ENCODE assay signal across 8 cellular contexts in the genomic region with DNA sequence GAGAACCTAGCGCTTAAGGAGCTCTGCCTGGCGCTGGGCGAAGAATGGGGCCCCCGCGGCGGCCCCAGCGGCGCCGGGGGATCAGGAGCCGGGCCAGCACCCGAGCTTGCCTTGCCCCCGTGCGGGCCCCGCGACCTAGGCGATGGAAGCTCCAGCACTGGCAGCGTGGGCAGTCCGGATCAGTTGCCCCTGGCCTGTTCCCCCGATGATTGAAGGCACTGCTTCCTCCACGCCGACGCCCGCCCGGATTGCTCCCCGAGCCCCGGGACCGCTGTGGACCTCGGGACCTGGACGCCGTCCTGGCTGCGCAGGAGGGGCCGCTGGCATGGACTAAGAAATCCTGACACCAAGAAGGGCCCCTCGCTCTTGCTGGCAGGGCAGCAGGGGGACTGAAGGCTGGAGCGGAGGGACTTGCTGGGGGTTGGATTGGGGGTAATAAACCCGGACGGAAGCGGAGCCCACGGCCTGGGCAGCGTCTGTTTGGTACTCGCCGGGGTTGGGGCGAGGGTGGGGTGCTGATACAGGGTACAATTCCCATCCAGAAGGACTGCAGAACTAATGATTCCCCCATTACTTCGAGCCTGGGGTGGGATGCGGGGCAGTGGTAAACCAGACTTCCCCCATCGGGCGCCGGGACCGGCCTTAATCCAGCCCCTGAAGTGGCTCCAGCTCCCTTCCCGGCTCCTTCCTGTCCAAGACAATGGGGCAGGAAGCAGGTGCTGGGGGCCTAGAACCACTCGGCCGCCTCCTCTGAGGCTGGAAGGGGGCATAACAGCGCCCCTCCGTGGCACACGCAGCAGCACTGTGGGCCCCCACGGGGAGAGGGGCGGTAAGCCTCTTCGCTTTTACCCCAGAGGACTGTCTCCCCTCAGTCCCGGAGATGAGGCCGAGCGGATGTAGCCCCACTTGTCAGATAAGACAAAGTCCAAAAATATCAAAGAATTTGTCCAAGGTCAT. TPM values are rescaled to one million over a fixed set of nuclear protein-coding genes. Genes with fewer than 3 reads are reported as not detected.
DNase-seq lines count a peak whose midpoint lies in the region; ATAC-seq, FAIRE-seq and TF ChIP-seq lines count a peak whose summit lies in the region.

No MANE protein-coding gene starts in this region.

- TF ChIP-seq EP300 in HepG2 (IDR thresholded peaks at IDR 0.05; ENCODE audit: low read depth in 2 of 2, low read length in 2 of 2): 0 out of 4 replicates have a peak, but pooled peaks of 1 of the 2 experiments have one; percentile 24
- no peak for TF ChIP-seq EP300 in HepG2 (CRISPR knock-in tag; IDR thresholded peaks at IDR 0.05; ENCODE audit: borderline replicate concordance)
- no peak for TF ChIP-seq EP300 in stomach (IDR thresholded peaks at IDR 0.05)

- H3K79me2 ChIP-seq in HepG2 (ENCODE audit: insufficient read depth, low read length): peaks cover 14% of the 10 kb centered on the region

- H3K27me3 ChIP-seq in Peyer's patch: no peaks in the 10 kb centered on the region
- H3K27me3 ChIP-seq in brain microvascular endothelial cell (replicated peaks): no peaks in the 10 kb centered on the region
- no peaks in the 10 kb centered on the region; a peak in 1 of 5 replicates for H3K27me3 ChIP-seq in HepG2 (ENCODE audit: control insufficient read depth in 1 of 2, insufficient read depth in 2 of 2, low read length in 2 of 2)
- no peaks in the 10 kb centered on the region for H3K27me3 ChIP-seq in stomach

- H3K4me1 ChIP-seq in Peyer's patch (peaks cover 0 to 61% (median 35%) of the 10 kb centered on the region in 4 donors), HepG2 (ENCODE audit: insufficient read depth, low read length) (peaks cover 59% of the 10 kb centered on the region), stomach (peaks cover 60 to 73% (median 66%) of the 10 kb centered on the region in 4 donors)

- peak overlapping the region; percentile 99 for H3K4me2 ChIP-seq in HepG2 (ENCODE audit: low read depth, low read length)

- peak overlapping the region; percentile 63 to 75 (median 71) for H3K4me3 ChIP-seq in Peyer's patch
- H3K4me3 ChIP-seq in brain microvascular endothelial cell (ENCODE audit: low read depth, low read length): peak overlapping the region; percentile 61
- H3K4me3 ChIP-seq in HepG2 (replicated peaks in 1 of 3; ENCODE audit: insufficient read depth in 1 of 3, low read depth in 2 of 3, low read length in 3 of 3): peak overlapping the region; percentile 77 to 91 (median 82)
- H3K4me3 ChIP-seq in stomach: peak overlapping the region; percentile 57 to 75 (median 68)

- TSS peak; percentile 80 for BruUV-seq in HepG2 (replicated peaks; lab: Mats Ljungman, UMichigan)

- in situ Hi-C loops in brain microvascular endothelial cell (cut with HindIII; ENCODE audit: low pct_ligation_motif_present, low sequenced_read_pairs) (no loop called here), HepG2 (cut with HindIII; ENCODE audit: extremely low pct_ligation_motif_present, low pct_unique_long_range_greater_than_20kb) (no loop called here)

- no peaks in the 10 kb centered on the region for H3K36me3 ChIP-seq in Peyer's patch
- H3K36me3 ChIP-seq in brain microvascular endothelial cell (replicated peaks): peaks cover 47% of the 10 kb centered on the region
- H3K36me3 ChIP-seq in HepG2 (replicated peaks in 1 of 2; ENCODE audit: control insufficient read depth in 1 of 2, insufficient read depth in 2 of 2, low read length in 2 of 2): peaks cover 2 to 13% of the 10 kb centered on the region in 2 experiments; a peak in 2 of 5 replicates
- peaks cover 0 to 8% (median 5%) of the 10 kb centered on the region in 4 donors for H3K36me3 ChIP-seq in stomach

- POLR2A ChIA-PET in HepG2 (lab: Yijun Ruan, JAX): interaction anchor here (0.6 to 7.6 kb wide), 29 partner anchors 9 to 421 kb away, joined by 3 to 95 read pairs (median 4); a partner anchor contains a TSS

- no peaks in the 10 kb centered on the region for H3K9me3 ChIP-seq in Peyer's patch
- H3K9me3 ChIP-seq in HepG2 (ENCODE audit: low read length): no peaks in the 10 kb centered on the region
- H3K9me3 ChIP-seq in stomach: no peaks in the 10 kb centered on the region

- no peak for FAIRE-seq in HepG2 (lab: Jason Lieb, UNC)

- peak overlapping the region; percentile 90 for H3K9ac ChIP-seq in HepG2 (ENCODE audit: insufficient read depth, low read depth, low read length)

- DNase-seq in activated CD4-positive, alpha-beta T cell treated with anti-CD3 and anti-CD28 coated beads for 48 hours: peak; percentile 54
- DNase-seq in activated CD4-positive, alpha-beta T cell treated with anti-CD3 and anti-CD28 coated beads, Interleukin-2, amount 50 U/mL, for 1 hour: no peak
- DNase-seq in Peyer's patch (peak in 2 of 3 donors; percentile 57 to 61), brain microvascular endothelial cell (no peak), HepG2 (ENCODE audit: low spot score) (peak; percentile 78), stomach (no peak), GM19238 (ENCODE audit: insufficient read length, low spot score) (no peak)

- TF ChIP-seq RAD21 in HepG2 (CRISPR knock-in tag; IDR thresholded peaks at IDR 0.05): peak; percentile 24; the same call in 1 of the 2 replicates

- H3K27ac ChIP-seq in Peyer's patch (peak overlapping the region; percentile 89 to 99 (median 93)), brain microvascular endothelial cell (peak overlapping the region; percentile 44), HepG2 (ENCODE audit: extremely low read length, insufficient read depth, low read length) (peak overlapping the region; percentile 77), stomach (peak overlapping the region; percentile 94 to 98 (median 96))

- no peaks in the 10 kb centered on the region for H4K20me1 ChIP-seq in HepG2 (ENCODE audit: insufficient read depth, low read length)

- no peak for TF ChIP-seq CTCF in Peyer's patch (IDR thresholded peaks at IDR 0.05)
- peak; percentile 44 for TF ChIP-seq CTCF in brain microvascular endothelial cell (IDR thresholded peaks at IDR 0.05; ENCODE audit: low read depth, low read length, missing control alignments)
- TF ChIP-seq CTCF in HepG2 (CRISPR knock-in tag; IDR thresholded peaks at IDR 0.05): peak; percentile 88
- peak in 1 of 7 experiments; percentile 4 for TF ChIP-seq CTCF in stomach (IDR thresholded peaks at IDR 0.05)

- no peak overlapping the region for H2AFZ ChIP-seq in HepG2 (ENCODE audit: low read length)

- peak in 1 of 2 donors; percentile 19 for TF ChIP-seq POLR2A in Peyer's patch (IDR thresholded peaks at IDR 0.05)
- no peak; a peak in 1 of 4 replicates for TF ChIP-seq POLR2A in HepG2 (IDR thresholded peaks at IDR 0.05; ENCODE audit: insufficient read depth in 1 of 2, low read depth in 2 of 2, low read length in 2 of 2)
- no peak for TF ChIP-seq POLR2A in stomach (IDR thresholded peaks at IDR 0.05)

- CTCF ChIA-PET in HepG2 (lab: Yijun Ruan, JAX; ENCODE audit: low intra/inter-chr PET ratio, low total read pairs): interaction anchor here (6.9 kb wide), 1 partner anchor 98 kb away, joined by 63 read pairs; no protein-coding TSS in a partner anchor

- ATAC-seq in HepG2: peak; percentile 21
- no peak for ATAC-seq in GM19455 (IDR thresholded peaks at IDR 0.05; ENCODE audit: unreplicated experiment)

- WGBS in HepG2 (ENCODE audit: low lambda C conversion rate): 1% methylated on average over 11 of the region's 60 CpGs
- 8 to 15% (median 13%) methylated on average over 28 to 60 of the region's 60 CpGs for WGBS in stomach, 5 donors

- intact Hi-C loops in HepG2 (cut with micrococcal nuclease; ENCODE audit: unreplicated experiment): loop anchor here (2.0 kb wide), 1 partner anchor 27 kb away; a partner anchor contains a TSS
- intact Hi-C loops in stomach (cut with DNase I; ENCODE audit: low total_unique reads): no loop called here

RNA-seq across cellular contexts. Expression of a gene that starts 1.0 kb away (rescaled TPM):
- 10 to 100 TPM in 1 of 4 donors, 1 to 10 TPM in 3; 3.5 to 12.4 (median 7.4) TPM for total RNA-seq in Peyer's patch
- total RNA-seq in HepG2 (2016; rRNA removed; fragmentation: Illumina TruSeq; extraction: Trizol): 15.7 and 19.5 TPM in 2 replicates
- total RNA-seq in HepG2 (2016; cell fraction: cytosol; rRNA removed; fragmentation: Illumina TruSeq; extraction: Trizol; ENCODE audit: low read depth): 22.9 and 27.3 TPM in 2 replicates
- 14.5 and 18.4 TPM in 2 replicates for total RNA-seq in HepG2 (2016; cell fraction: insoluble cytoplasmic fraction; rRNA removed; fragmentation: Illumina TruSeq; extraction: Trizol)
- 26.1 and 34.5 TPM in 2 replicates for total RNA-seq in HepG2 (2016; cell fraction: membrane; rRNA removed; fragmentation: Illumina TruSeq; extraction: Trizol)
- total RNA-seq in HepG2 (2016; cell fraction: nucleus; rRNA removed; fragmentation: Illumina TruSeq; extraction: Trizol): 7.5 and 8.0 TPM in 2 replicates
- 8.2 and 11.4 TPM in 2 replicates for polyA plus RNA-seq in HepG2 (2011; rRNA removed)
- polyA plus RNA-seq in HepG2 (2011; cell fraction: cytosol; rRNA removed): 17.2 and 32.9 TPM in 2 replicates
- 8.9 and 11.3 TPM in 2 replicates for polyA plus RNA-seq in HepG2 (2011; cell fraction: nucleus; rRNA removed)
- polyA plus RNA-seq in HepG2 (2012): 12.6 and 14.2 TPM in 2 replicates
- polyA plus RNA-seq in HepG2 (2016; cell fraction: cytosol; fragmentation: Illumina TruSeq; extraction: Trizol; ENCODE audit: low read depth): 40.1 and 40.5 TPM in 2 replicates
- 21.1 and 23.0 TPM in 2 replicates for polyA plus RNA-seq in HepG2 (2016; cell fraction: insoluble cytoplasmic fraction; fragmentation: Illumina TruSeq; extraction: Trizol; ENCODE audit: low read depth)
- 35.5 and 37.3 TPM in 2 replicates for polyA plus RNA-seq in HepG2 (2016; cell fraction: membrane; fragmentation: Illumina TruSeq; extraction: Trizol; ENCODE audit: low read depth)
- 15.1 and 21.9 TPM in 2 replicates for polyA plus RNA-seq in HepG2 (2016; cell fraction: nucleus; fragmentation: Illumina TruSeq; extraction: Trizol; ENCODE audit: insufficient read depth, low read depth)
- 5.6 and 5.8 TPM in 2 replicates for polyA minus RNA-seq in HepG2 (2011; rRNA and poly(A)+ RNA removed; ENCODE audit: low replicate concordance)
- polyA minus RNA-seq in HepG2 (2011; cell fraction: cytosol; rRNA and poly(A)+ RNA removed): 8.2 and 10.7 TPM in 2 replicates
- polyA minus RNA-seq in HepG2 (2011; cell fraction: nucleus; rRNA and poly(A)+ RNA removed): 1.9 and 4.5 TPM in 2 replicates
- total RNA-seq in stomach: 10 to 100 TPM in 4 of 5 donors, 1 to 10 TPM in 1; 7.0 to 68.9 (median 20.6) TPM
- polyA plus RNA-seq in stomach: 10 to 100 TPM; 25.1 to 50.4 (median 42.5) TPM

RNA-seq across cellular contexts. Expression of a gene that starts 3.2 kb away (rescaled TPM):
- total RNA-seq in Peyer's patch (100 to 1,000 TPM; 100 to 173 (median 122) TPM), HepG2 (2016; rRNA removed; fragmentation: Illumina TruSeq; extraction: Trizol) (62.1 and 66.0 TPM in 2 replicates), stomach (100 to 1,000 TPM in 2 of 5 donors, 10 to 100 TPM in 3; 25.4 to 488 (median 74.3) TPM)
- 107 and 121 TPM in 2 replicates for total RNA-seq in HepG2 (2016; cell fraction: cytosol; rRNA removed; fragmentation: Illumina TruSeq; extraction: Trizol; ENCODE audit: low read depth)
- 58.2 and 62.9 TPM in 2 replicates for total RNA-seq in HepG2 (2016; cell fraction: insoluble cytoplasmic fraction; rRNA removed; fragmentation: Illumina TruSeq; extraction: Trizol)
- total RNA-seq in HepG2 (2016; cell fraction: membrane; rRNA removed; fragmentation: Illumina TruSeq; extraction: Trizol): 102 and 112 TPM in 2 replicates
- total RNA-seq in HepG2 (2016; cell fraction: nucleus; rRNA removed; fragmentation: Illumina TruSeq; extraction: Trizol): 30.9 and 31.6 TPM in 2 replicates
- polyA plus RNA-seq in HepG2 (2011; rRNA removed) (42.9 and 55.3 TPM in 2 replicates), stomach (10 to 100 TPM; 45.2 to 76.5 (median 66.0) TPM)
- polyA plus RNA-seq in HepG2 (2011; cell fraction: cytosol; rRNA removed): 42.7 and 69.1 TPM in 2 replicates
- 93.3 and 102 TPM in 2 replicates for polyA plus RNA-seq in HepG2 (2011; cell fraction: nucleus; rRNA removed)
- polyA plus RNA-seq in HepG2 (2012): 30.4 and 30.7 TPM in 2 replicates
- 106 and 128 TPM in 2 replicates for polyA plus RNA-seq in HepG2 (2016; cell fraction: cytosol; fragmentation: Illumina TruSeq; extraction: Trizol; ENCODE audit: low read depth)
- 57.7 and 68.5 TPM in 2 replicates for polyA plus RNA-seq in HepG2 (2016; cell fraction: insoluble cytoplasmic fraction; fragmentation: Illumina TruSeq; extraction: Trizol; ENCODE audit: low read depth)
- polyA plus RNA-seq in HepG2 (2016; cell fraction: membrane; fragmentation: Illumina TruSeq; extraction: Trizol; ENCODE audit: low read depth): 104 and 109 TPM in 2 replicates
- 53.2 and 59.2 TPM in 2 replicates for polyA plus RNA-seq in HepG2 (2016; cell fraction: nucleus; fragmentation: Illumina TruSeq; extraction: Trizol; ENCODE audit: insufficient read depth, low read depth)
- polyA minus RNA-seq in HepG2 (2011; rRNA and poly(A)+ RNA removed; ENCODE audit: low replicate concordance): 100 and 198 TPM in 2 replicates
- 30.7 and 31.3 TPM in 2 replicates for polyA minus RNA-seq in HepG2 (2011; cell fraction: cytosol; rRNA and poly(A)+ RNA removed)
- polyA minus RNA-seq in HepG2 (2011; cell fraction: nucleus; rRNA and poly(A)+ RNA removed): 25.2 and 39.5 TPM in 2 replicates

RNA-seq across cellular contexts. Expression of a gene that starts 8.7 kb away (rescaled TPM):
- total RNA-seq in Peyer's patch: 1 to 10 TPM in 3 of 4 donors, not detected in 1; 1.5 to 7.4 (median 1.7) TPM
- total RNA-seq in HepG2 (2016; rRNA removed; fragmentation: Illumina TruSeq; extraction: Trizol): 3.1 and 4.0 TPM in 2 replicates
- 1.9 and 2.0 TPM in 2 replicates for total RNA-seq in HepG2 (2016; cell fraction: cytosol; rRNA removed; fragmentation: Illumina TruSeq; extraction: Trizol; ENCODE audit: low read depth)
- 3.1 and 3.9 TPM in 2 replicates for total RNA-seq in HepG2 (2016; cell fraction: insoluble cytoplasmic fraction; rRNA removed; fragmentation: Illumina TruSeq; extraction: Trizol)
- total RNA-seq in HepG2 (2016; cell fraction: membrane; rRNA removed; fragmentation: Illumina TruSeq; extraction: Trizol): 3.6 and 3.8 TPM in 2 replicates
- total RNA-seq in HepG2 (2016; cell fraction: nucleus; rRNA removed; fragmentation: Illumina TruSeq; extraction: Trizol): 2.9 and 3.0 TPM in 2 replicates
- polyA plus RNA-seq in HepG2 (2011; rRNA removed): 2.8 and 4.1 TPM in 2 replicates
- polyA plus RNA-seq in HepG2 (2011; cell fraction: cytosol; rRNA removed): 1.2 and 1.3 TPM in 2 replicates
- polyA plus RNA-seq in HepG2 (2011; cell fraction: nucleus; rRNA removed): 5.4 and 6.6 TPM in 2 replicates
- polyA plus RNA-seq in HepG2 (2012): 3.6 and 8.7 TPM in 2 replicates
- 3.2 and 3.7 TPM in 2 replicates for polyA plus RNA-seq in HepG2 (2016; cell fraction: cytosol; fragmentation: Illumina TruSeq; extraction: Trizol; ENCODE audit: low read depth)
- polyA plus RNA-seq in HepG2 (2016; cell fraction: insoluble cytoplasmic fraction; fragmentation: Illumina TruSeq; extraction: Trizol; ENCODE audit: low read depth): 10.6 and 14.5 TPM in 2 replicates
- 7.3 and 8.5 TPM in 2 replicates for polyA plus RNA-seq in HepG2 (2016; cell fraction: membrane; fragmentation: Illumina TruSeq; extraction: Trizol; ENCODE audit: low read depth)
- 9.9 and 15.5 TPM in 2 replicates for polyA plus RNA-seq in HepG2 (2016; cell fraction: nucleus; fragmentation: Illumina TruSeq; extraction: Trizol; ENCODE audit: insufficient read depth, low read depth)
- polyA minus RNA-seq in HepG2 (2011; rRNA and poly(A)+ RNA removed; ENCODE audit: low replicate concordance): 3.5 and 6.1 TPM in 2 replicates
- 1.2 and 1.6 TPM in 2 replicates for polyA minus RNA-seq in HepG2 (2011; cell fraction: cytosol; rRNA and poly(A)+ RNA removed)
- polyA minus RNA-seq in HepG2 (2011; cell fraction: nucleus; rRNA and poly(A)+ RNA removed): 3.0 and 3.9 TPM in 2 replicates
- total RNA-seq in stomach: 10 to 100 TPM in 1 of 5 donors, 1 to 10 TPM in 2, not detected in 2; 1.7 to 43.3 (median 1.9) TPM
- 10 to 100 TPM in 2 of 3 donors, 1 to 10 TPM in 1; 7.0 to 14.7 (median 14.1) TPM for polyA plus RNA-seq in stomach

RNA-seq across cellular contexts. Expression of a gene that starts 11.8 kb away (rescaled TPM):
- 1 to 10 TPM in 2 of 4 donors, not detected in 2; 1.3 to 1.9 TPM for total RNA-seq in Peyer's patch
- not detected in 2 replicates for total RNA-seq in HepG2 (2016; rRNA removed; fragmentation: Illumina TruSeq; extraction: Trizol)
- total RNA-seq in HepG2 (2016; cell fraction: cytosol; rRNA removed; fragmentation: Illumina TruSeq; extraction: Trizol; ENCODE audit: low read depth): not detected in 2 replicates
- not detected in 2 replicates for total RNA-seq in HepG2 (2016; cell fraction: insoluble cytoplasmic fraction; rRNA removed; fragmentation: Illumina TruSeq; extraction: Trizol)
- total RNA-seq in HepG2 (2016; cell fraction: membrane; rRNA removed; fragmentation: Illumina TruSeq; extraction: Trizol): not detected in 2 replicates
- total RNA-seq in HepG2 (2016; cell fraction: nucleus; rRNA removed; fragmentation: Illumina TruSeq; extraction: Trizol): not detected in 2 replicates
- polyA plus RNA-seq in HepG2 (2011; rRNA removed): 0.09 TPM in 1 of 2 replicates, not detected in the other
- polyA plus RNA-seq in HepG2 (2011; cell fraction: cytosol; rRNA removed): not detected in 2 replicates
- 0.24 TPM in 1 of 2 replicates, not detected in the other for polyA plus RNA-seq in HepG2 (2011; cell fraction: nucleus; rRNA removed)
- 0.29 TPM in 1 of 2 replicates, not detected in the other for polyA plus RNA-seq in HepG2 (2012)
- not detected in 2 replicates for polyA plus RNA-seq in HepG2 (2016; cell fraction: cytosol; fragmentation: Illumina TruSeq; extraction: Trizol; ENCODE audit: low read depth)
- not detected in 2 replicates for polyA plus RNA-seq in HepG2 (2016; cell fraction: insoluble cytoplasmic fraction; fragmentation: Illumina TruSeq; extraction: Trizol; ENCODE audit: low read depth)
- polyA plus RNA-seq in HepG2 (2016; cell fraction: membrane; fragmentation: Illumina TruSeq; extraction: Trizol; ENCODE audit: low read depth): not detected in 2 replicates
- polyA plus RNA-seq in HepG2 (2016; cell fraction: nucleus; fragmentation: Illumina TruSeq; extraction: Trizol; ENCODE audit: insufficient read depth, low read depth): not detected in 2 replicates
- polyA minus RNA-seq in HepG2 (2011; rRNA and poly(A)+ RNA removed; ENCODE audit: low replicate concordance): not detected in 2 replicates
- not detected in 2 replicates for polyA minus RNA-seq in HepG2 (2011; cell fraction: cytosol; rRNA and poly(A)+ RNA removed)
- polyA minus RNA-seq in HepG2 (2011; cell fraction: nucleus; rRNA and poly(A)+ RNA removed): not detected in 2 replicates
- 1 to 10 TPM in 2 of 5 donors, under 1 TPM in 1, not detected in 2; 0.58 to 2.2 (median 1.1) TPM for total RNA-seq in stomach
- 1 to 10 TPM in 2 of 3 donors, under 1 TPM in 1; 0.43 to 2.7 (median 1.6) TPM for polyA plus RNA-seq in stomach

RNA-seq across cellular contexts. Expression of a gene that starts 18.9 kb away (rescaled TPM):
- total RNA-seq in Peyer's patch: 10 to 100 TPM in 3 of 4 donors, 1 to 10 TPM in 1; 4.4 to 75.1 (median 12.1) TPM
- 3.7 and 7.4 TPM in 2 replicates for total RNA-seq in HepG2 (2016; rRNA removed; fragmentation: Illumina TruSeq; extraction: Trizol)
- total RNA-seq in HepG2 (2016; cell fraction: cytosol; rRNA removed; fragmentation: Illumina TruSeq; extraction: Trizol; ENCODE audit: low read depth): 15.2 and 15.7 TPM in 2 replicates
- 3.7 and 8.2 TPM in 2 replicates for total RNA-seq in HepG2 (2016; cell fraction: insoluble cytoplasmic fraction; rRNA removed; fragmentation: Illumina TruSeq; extraction: Trizol)
- total RNA-seq in HepG2 (2016; cell fraction: membrane; rRNA removed; fragmentation: Illumina TruSeq; extraction: Trizol): 12.4 and 16.0 TPM in 2 replicates
- total RNA-seq in HepG2 (2016; cell fraction: nucleus; rRNA removed; fragmentation: Illumina TruSeq; extraction: Trizol): 7.8 and 14.5 TPM in 2 replicates
- polyA plus RNA-seq in HepG2 (2011; rRNA removed): 29.7 and 34.3 TPM in 2 replicates
- polyA plus RNA-seq in HepG2 (2011; cell fraction: cytosol; rRNA removed): 17.6 and 22.8 TPM in 2 replicates
- 150 and 216 TPM in 2 replicates for polyA plus RNA-seq in HepG2 (2011; cell fraction: nucleus; rRNA removed)
- polyA plus RNA-seq in HepG2 (2012): 12.1 and 14.4 TPM in 2 replicates
- 19.2 and 19.9 TPM in 2 replicates for polyA plus RNA-seq in HepG2 (2016; cell fraction: cytosol; fragmentation: Illumina TruSeq; extraction: Trizol; ENCODE audit: low read depth)
- 5.8 and 5.9 TPM in 2 replicates for polyA plus RNA-seq in HepG2 (2016; cell fraction: insoluble cytoplasmic fraction; fragmentation: Illumina TruSeq; extraction: Trizol; ENCODE audit: low read depth)
- 18.0 and 19.9 TPM in 2 replicates for polyA plus RNA-seq in HepG2 (2016; cell fraction: membrane; fragmentation: Illumina TruSeq; extraction: Trizol; ENCODE audit: low read depth)
- polyA plus RNA-seq in HepG2 (2016; cell fraction: nucleus; fragmentation: Illumina TruSeq; extraction: Trizol; ENCODE audit: insufficient read depth, low read depth): 20.2 and 23.5 TPM in 2 replicates
- polyA minus RNA-seq in HepG2 (2011; rRNA and poly(A)+ RNA removed; ENCODE audit: low replicate concordance): 2.1 and 18.1 TPM in 2 replicates
- 4.1 and 4.8 TPM in 2 replicates for polyA minus RNA-seq in HepG2 (2011; cell fraction: cytosol; rRNA and poly(A)+ RNA removed)
- 14.5 and 17.7 TPM in 2 replicates for polyA minus RNA-seq in HepG2 (2011; cell fraction: nucleus; rRNA and poly(A)+ RNA removed)
- total RNA-seq in stomach: 10 to 100 TPM; 21.0 to 34.4 (median 23.3) TPM
- polyA plus RNA-seq in stomach: 10 to 100 TPM; 31.8 to 37.9 (median 36.0) TPM

Comparison
In these comparisons a context has a peak if more than half of its experiments do, and no peak if none do; other contexts are left out.
1. DNase-seq: peak in activated CD4-positive, alpha-beta T cell treated with anti-CD3 and anti-CD28 coated beads for 48 hours (single experiment), Peyer's patch (2 of 3) and HepG2 (single experiment); none in activated CD4-positive, alpha-beta T cell treated with anti-CD3 and anti-CD28 coated beads, Interleukin-2, amount 50 U/mL, for 1 hour (single experiment), brain microvascular endothelial cell (single experiment), stomach (single experiment) and GM19238 (single experiment).
2. H3K27ac ChIP-seq: peak in every context shown above with its lines; median percentile 96 in stomach; 93 in Peyer's patch; 77 in HepG2; 44 in brain microvascular endothelial cell.
3. CTCF ChIP-seq: peak in brain microvascular endothelial cell (single experiment) and HepG2 (single experiment); none in Peyer's patch (0 of 6).
4. Peak in every context shown above with its lines, with median percentiles within 50 percentile points of each other: H3K4me3 ChIP-seq.